9 cellular contexts compared by ENCODE assay signal in the genomic region with DNA sequence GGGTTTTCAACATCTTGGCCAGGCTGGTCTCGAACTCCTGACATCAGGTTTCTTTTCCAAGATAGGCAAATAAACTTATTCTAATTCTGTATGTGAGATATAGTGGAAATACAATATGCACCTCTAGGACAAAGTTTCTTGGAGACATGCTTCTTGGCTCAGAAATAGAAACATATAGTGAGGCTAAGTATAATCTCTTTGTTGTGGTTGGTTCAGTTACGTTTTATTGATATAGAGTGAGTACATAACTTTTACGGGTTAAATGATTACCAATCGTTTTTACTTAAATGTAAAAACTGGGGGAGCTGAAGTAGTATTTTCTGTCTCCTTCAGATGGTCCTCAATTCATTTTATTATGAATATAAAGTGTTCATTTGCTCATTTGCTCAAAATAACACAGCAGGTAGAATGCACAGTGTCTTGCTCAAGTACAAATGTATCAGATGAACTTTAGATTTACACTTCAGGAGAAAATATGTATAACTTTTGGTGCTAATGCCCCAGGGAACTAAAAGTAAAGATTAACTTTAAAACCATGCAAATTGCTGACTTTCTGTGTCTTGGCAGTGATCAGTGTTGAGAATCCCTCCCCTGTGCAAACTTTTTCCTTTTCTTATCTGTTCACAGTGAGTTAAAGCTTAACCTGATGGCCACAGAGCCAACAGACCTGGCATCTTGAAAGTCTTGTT.
DNase-seq lines count a peak whose midpoint lies in the region; ATAC-seq and TF ChIP-seq lines count a peak whose summit lies in the region.
"Had no signal": no experiment of that assay in that cellular context is flagged by ENCODE, and none has a peak within 500 bp of the region (broad histone marks: within the 10 kb centered on the region; RNA-seq: fewer than 3 reads in every experiment).

No MANE protein-coding gene starts in this region.

- H3K79me2 ChIP-seq in smooth muscle cell (ENCODE audit: low read depth), result peaks cover 84% of the 10 kb centered on the region

- H3K36me3 ChIP-seq in breast epithelium (no peaks in the 10 kb centered on the region), smooth muscle cell (ENCODE audit: low read depth) (no peaks in the 10 kb centered on the region)

- H3F3A ChIP-seq in smooth muscle cell (ENCODE audit: low read depth), result peaks cover 5% of the 10 kb centered on the region

- H3K27me3 ChIP-seq in breast epithelium (no peaks in the 10 kb centered on the region), smooth muscle cell (ENCODE audit: low read depth) (no peaks in the 10 kb centered on the region), foreskin keratinocyte (no peaks in the 10 kb centered on the region)

- H3K4me3 ChIP-seq in breast epithelium (no peak overlapping the region), smooth muscle cell (peak overlapping the region; percentile 21)

- H3K4me2 ChIP-seq in smooth muscle cell, result peak overlapping the region; percentile 60

- H3K9ac ChIP-seq in smooth muscle cell (ENCODE audit: low read depth), result peak overlapping the region; percentile 25

- H3K9me3 ChIP-seq in breast epithelium (no peaks in the 10 kb centered on the region), smooth muscle cell (replicated peaks; ENCODE audit: low read depth) (no peaks in the 10 kb centered on the region)

- WGBS in smooth muscle cell (ENCODE audit: low lambda C conversion rate), result 59% methylated on average over 4 of the region's 4 CpGs

- no peak overlapping the region for H2AFZ ChIP-seq in smooth muscle cell (ENCODE audit: low read depth)

- H3K4me1 ChIP-seq in breast epithelium (peaks cover 0 to 10% of the 10 kb centered on the region in 2 donors), smooth muscle cell (ENCODE audit: low read depth) (peaks cover 61% of the 10 kb centered on the region), foreskin keratinocyte (peaks cover 45% of the 10 kb centered on the region)

- TF ChIP-seq CTCF in breast epithelium (IDR thresholded peaks at IDR 0.05), result no peak
- TF ChIP-seq CTCF in smooth muscle cell (IDR thresholded peaks at IDR 0.05; ENCODE audit: borderline replicate concordance, insufficient read depth, poor library complexity, severe bottlenecking), result no peak
- TF ChIP-seq CTCF in foreskin keratinocyte (conservative IDR thresholded peaks at IDR 0.05), result no peak

- TF ChIP-seq POLR2A in breast epithelium (IDR thresholded peaks at IDR 0.05), result no peak

- DNase-seq in breast epithelium (ENCODE audit: low spot score in 2 of 2) (no peak), smooth muscle cell (lab: John Stamatoyannopoulos, UW; ENCODE audit: unreplicated experiment) (no peak), NCI-H524 (lab: John Stamatoyannopoulos, UW) (no peak), foreskin keratinocyte (no peak), RPMI8226 (no peak)
- DNase-seq: GOT3 had no signal

- no peaks in the 10 kb centered on the region for H4K20me1 ChIP-seq in smooth muscle cell (ENCODE audit: low read depth)

- intact Hi-C loops in breast epithelium (cut with DNase I; ENCODE audit: low total_unique reads), result no loop called here

- peak; percentile 71 for ATAC-seq in GM19395 (IDR thresholded peaks at IDR 0.05; ENCODE audit: unreplicated experiment)
- ATAC-seq in HG03064 (IDR thresholded peaks at IDR 0.05; ENCODE audit: low read depth, unreplicated experiment), result peak; percentile 65
- ATAC-seq in foreskin keratinocyte, result no peak
- ATAC-seq: Panc1 had no signal

- H3K27ac ChIP-seq in breast epithelium, result peak overlapping the region; percentile 39 to 64
- H3K27ac ChIP-seq in smooth muscle cell (ENCODE audit: low read depth), result peak overlapping the region; percentile 91
- no peak overlapping the region for H3K27ac ChIP-seq in foreskin keratinocyte
